Comparison of ENCODE assay signal across 11 cellular contexts in the genomic region with DNA sequence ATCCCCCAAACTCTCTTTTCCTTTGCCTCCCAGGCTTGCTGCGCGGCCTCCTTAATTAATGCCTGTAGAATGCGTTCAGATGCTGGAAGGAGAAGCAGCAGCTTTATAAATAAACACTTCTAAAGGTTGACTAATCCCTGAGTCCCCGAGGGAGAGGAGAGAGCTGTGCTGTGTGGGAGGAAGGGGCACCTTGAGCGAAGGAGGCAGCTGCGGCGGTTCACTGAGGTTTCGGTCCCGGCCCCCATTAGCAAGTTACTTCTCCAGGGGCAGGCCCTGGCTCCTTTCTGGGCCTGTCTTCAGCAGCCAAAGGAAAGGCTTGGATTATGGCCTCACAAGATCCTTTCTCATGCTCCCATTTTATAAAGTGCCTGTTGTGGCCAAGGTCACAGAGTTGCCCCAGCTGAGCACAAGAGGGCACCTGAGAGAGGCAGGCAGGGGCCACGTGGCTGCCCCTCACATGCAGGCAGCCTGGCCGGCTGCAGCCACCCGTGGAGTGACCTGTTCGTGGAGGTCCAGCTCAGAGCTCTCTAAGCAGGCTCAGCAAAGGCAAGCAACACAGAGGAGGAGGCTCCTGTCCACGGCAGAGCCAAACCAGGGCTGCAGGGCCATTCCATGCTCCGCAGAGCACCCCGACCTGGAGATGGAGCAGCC. TPM values are rescaled to one million over a fixed set of nuclear protein-coding genes. Genes with fewer than 3 reads are reported as not detected.
DNase-seq lines count a peak whose midpoint lies in the region; ATAC-seq and TF ChIP-seq lines count a peak whose summit lies in the region.
"Had no signal": no experiment of that assay in that cellular context is flagged by ENCODE, and none has a peak within 500 bp of the region (broad histone marks: within the 10 kb centered on the region; RNA-seq: fewer than 3 reads in every experiment).

No MANE protein-coding gene starts in this region.

- no peaks in the 10 kb centered on the region for H3K27me3 Mint-ChIP-seq in stimulated activated memory B cell treated with anti-CD40 and anti-IgM and Interleukin-4, amounts not matched to agents 10 μg/mL and 1 μg/mL and 100 μg/mL, for 72 hours

- peaks cover 14% of the 10 kb centered on the region for H3K36me3 ChIP-seq in MG63
- H3K36me3 ChIP-seq in fibroblast of lung (ENCODE audit: control insufficient read depth, insufficient read depth, low read length) = no peaks in the 10 kb centered on the region

- TF ChIP-seq CTCF in fibroblast of lung (conservative IDR thresholded peaks at IDR 0.05 in 1 of 2, IDR thresholded peaks at IDR 0.05 in 1 of 2; ENCODE audit: low read depth in 1 of 2, low read length in 2 of 2) = no peak

- peak overlapping the region; percentile 17 for H3K27ac Mint-ChIP-seq in stimulated activated memory B cell treated with anti-CD40 and anti-IgM and Interleukin-4, amounts not matched to agents 10 μg/mL and 1 μg/mL and 100 μg/mL, for 72 hours
- H3K27ac Mint-ChIP-seq: stimulated activated effector memory CD8-positive, alpha-beta T cell treated with anti-CD3 and anti-CD28 coated beads, Interleukin-12 subunit alpha, Interleukin-12 subunit beta, amount 100 ng/mL, for 72 hours had no signal

- H3K4me3 ChIP-seq in MG63 (no peak overlapping the region), fibroblast of lung (replicated peaks in 1 of 4; ENCODE audit: control extremely low read depth in 1 of 4, insufficient read depth in 1 of 4, low read depth in 3 of 4, low read length in 4 of 4) (no peak overlapping the region)

- no peaks in the 10 kb centered on the region for H3K9me3 Mint-ChIP-seq in stimulated activated memory B cell treated with anti-CD40 and anti-IgM and Interleukin-4, amounts not matched to agents 10 μg/mL and 1 μg/mL and 100 μg/mL, for 72 hours
- H3K9me3 Mint-ChIP-seq: neural crest cell; stimulated activated effector memory CD8-positive, alpha-beta T cell treated with anti-CD3 and anti-CD28 coated beads, Interleukin-12 subunit alpha, Interleukin-12 subunit beta, amount 100 ng/mL, for 72 hours had no signal

- no peak overlapping the region for H3K4me2 ChIP-seq in fibroblast of lung (ENCODE audit: extremely low read depth, insufficient read depth, low read length)

- no peak overlapping the region for H3K27ac ChIP-seq in fibroblast of lung (ENCODE audit: insufficient read depth, low read length)

- no peak overlapping the region for H2AFZ ChIP-seq in fibroblast of lung (ENCODE audit: low read length)

- H3K36me3 Mint-ChIP-seq in stimulated activated memory B cell treated with anti-CD40 and anti-IgM and Interleukin-4, amounts not matched to agents 10 μg/mL and 1 μg/mL and 100 μg/mL, for 72 hours = peaks cover 5% of the 10 kb centered on the region

- DNase-seq in MG63 (peak; percentile 69), fibroblast of lung (ENCODE audit: low read depth in 2 of 2) (peak; percentile 54 to 77), T-helper 9 cell (no peak), GDM1 (lab: John Stamatoyannopoulos, UW) (no peak)
- DNase-seq: PC-3 had no signal

- H3K4me1 Mint-ChIP-seq in stimulated activated memory B cell treated with anti-CD40 and anti-IgM and Interleukin-4, amounts not matched to agents 10 μg/mL and 1 μg/mL and 100 μg/mL, for 72 hours = peaks cover 58% of the 10 kb centered on the region

- H3K27me3 ChIP-seq in MG63 = no peaks in the 10 kb centered on the region
- peaks cover 2% of the 10 kb centered on the region for H3K27me3 ChIP-seq in fibroblast of lung (ENCODE audit: control insufficient read depth, insufficient read depth, low read length)

- no peak overlapping the region for H3K9ac ChIP-seq in fibroblast of lung (ENCODE audit: insufficient read depth, low read length)

- no peaks in the 10 kb centered on the region for H4K20me1 ChIP-seq in fibroblast of lung (ENCODE audit: control insufficient read depth, extremely low read depth, insufficient read depth, low read length)

- peak overlapping the region; percentile 32 for H3K4me3 Mint-ChIP-seq in stimulated activated memory B cell treated with anti-CD40 and anti-IgM and Interleukin-4, amounts not matched to agents 10 μg/mL and 1 μg/mL and 100 μg/mL, for 72 hours
- H3K4me3 Mint-ChIP-seq: neural crest cell; stimulated activated effector memory CD8-positive, alpha-beta T cell treated with anti-CD3 and anti-CD28 coated beads, Interleukin-12 subunit alpha, Interleukin-12 subunit beta, amount 100 ng/mL, for 72 hours had no signal

- H3K79me2 ChIP-seq in fibroblast of lung (ENCODE audit: control insufficient read depth, insufficient read depth, low read length) = no peaks in the 10 kb centered on the region

- H3K9me3 ChIP-seq in MG63 (peaks cover 3% of the 10 kb centered on the region; the same call in 1 of the 2 replicates), fibroblast of lung (ENCODE audit: control insufficient read depth, insufficient read depth, low read depth, low read length) (no peaks in the 10 kb centered on the region)

- ATAC-seq in GM19395 (IDR thresholded peaks at IDR 0.05; ENCODE audit: unreplicated experiment) (peak; percentile 60), HG02870 (IDR thresholded peaks at IDR 0.05; ENCODE audit: unreplicated experiment) (no peak), GM18502 (IDR thresholded peaks at IDR 0.05; ENCODE audit: poor library complexity, unreplicated experiment) (no peak)
- ATAC-seq in stimulated activated memory B cell treated with anti-CD40 and anti-IgM and Interleukin-4, amounts not matched to agents 10 μg/mL and 1 μg/mL and 100 μg/mL, for 72 hours = peak; percentile 87
- ATAC-seq: PC-3; stimulated activated effector memory CD8-positive, alpha-beta T cell treated with anti-CD3 and anti-CD28 coated beads, Interleukin-12 subunit alpha, Interleukin-12 subunit beta, amount 100 ng/mL, for 72 hours had no signal

- peaks cover 7% of the 10 kb centered on the region for H3K4me1 ChIP-seq in fibroblast of lung (ENCODE audit: control insufficient read depth, extremely low read depth, insufficient read depth, low read length)

RNA-seq across cellular contexts. Expression of gene CACNA2D4, which starts 15.0 kb away (rescaled TPM):
- total RNA-seq in MG63 (2014; rRNA removed; shearing (Covaris generic); ENCODE audit: low replicate concordance) = 0.91 and 1.4 TPM in 2 replicates
- total RNA-seq in fibroblast of lung = 0.26 and 0.99 TPM in 2 replicates
- polyA plus RNA-seq in fibroblast of lung = 0.47 and 0.68 TPM in 2 replicates
- polyA plus RNA-seq in fibroblast of lung (2012) = 0.61 and 0.82 TPM in 2 replicates
- polyA minus RNA-seq in fibroblast of lung (ENCODE audit: low replicate concordance) = not detected in 2 replicates
- total RNA-seq: PC-3 had no signal

Comparison
In these comparisons a context has a peak if more than half of its experiments do, and no peak if none do; other contexts are left out.
1. ATAC-seq: peak in GM19395 (single experiment) and stimulated activated memory B cell treated with anti-CD40 and anti-IgM and Interleukin-4, amounts not matched to agents 10 μg/mL and 1 μg/mL and 100 μg/mL, for 72 hours (single experiment); none in HG02870 (single experiment) and GM18502 (single experiment).
2. DNase-seq: peak in MG63 (single experiment) and fibroblast of lung (2 of 2); none in T-helper 9 cell (single experiment) and GDM1 (single experiment).